Comparison of ENCODE assay signal across 23 cellular contexts in genomic region chr15:63559753-63560152, GRCh38. TPM values are rescaled to one million over a fixed set of nuclear protein-coding genes. Genes with fewer than 3 reads are reported as not detected.
DNase-seq lines count a peak whose midpoint lies in the region; ATAC-seq and TF ChIP-seq lines count a peak whose summit lies in the region.
"Had no signal": no experiment of that assay in that cellular context is flagged by ENCODE, and none has a peak within 500 bp of the region (broad histone marks: within the 10 kb centered on the region; RNA-seq: fewer than 3 reads in every experiment).

No MANE protein-coding gene starts in this region.

- peak overlapping the region; percentile 29 for H3K27ac Mint-ChIP-seq in activated CD8-positive, alpha-beta T cell treated with anti-CD3 and anti-CD28 coated beads for 36 hours
- H3K27ac Mint-ChIP-seq in activated CD8-positive, alpha-beta T cell treated with anti-CD3 and anti-CD28 coated beads, Interleukin-2, amount 10 ng/mL, durations not matched to agents 7 days and 5 days, result no peak overlapping the region

- peaks cover 54% of the 10 kb centered on the region for H3K36me3 Mint-ChIP-seq in activated CD8-positive, alpha-beta T cell treated with anti-CD3 and anti-CD28 coated beads for 36 hours (ENCODE audit: low read depth)
- peaks cover 56% of the 10 kb centered on the region for H3K36me3 Mint-ChIP-seq in activated CD8-positive, alpha-beta T cell treated with anti-CD3 and anti-CD28 coated beads, Interleukin-2, amount 10 ng/mL, durations not matched to agents 7 days and 5 days (ENCODE audit: low read depth)

- peaks cover 47% of the 10 kb centered on the region for H3K4me1 Mint-ChIP-seq in activated CD8-positive, alpha-beta T cell treated with anti-CD3 and anti-CD28 coated beads for 36 hours (ENCODE audit: low read depth)
- peaks cover 7% of the 10 kb centered on the region for H3K4me1 Mint-ChIP-seq in activated CD8-positive, alpha-beta T cell treated with anti-CD3 and anti-CD28 coated beads, Interleukin-2, amount 10 ng/mL, durations not matched to agents 7 days and 5 days (ENCODE audit: low read depth)

- no CpG with 5 or more reads among the region's 5 CpGs for WGBS in mesendoderm (ENCODE audit: extremely low coverage, insufficient coverage, low lambda C conversion rate)

- no peak overlapping the region for H3K23ac ChIP-seq in mesendoderm (ENCODE audit: low read length)

- H2AK5ac ChIP-seq in mesendoderm (ENCODE audit: low read length), result no peak overlapping the region

- no peaks in the 10 kb centered on the region for H3K79me2 ChIP-seq in mesendoderm (ENCODE audit: control insufficient read depth, insufficient read depth, low read length)

- no peak overlapping the region for H2BK120ac ChIP-seq in mesendoderm (ENCODE audit: low read depth, low read length)

- H3K27me3 ChIP-seq in HUES6 (ENCODE audit: control insufficient read depth, insufficient read depth, low read length), result no peaks in the 10 kb centered on the region
- H3K27me3 ChIP-seq in mesendoderm (ENCODE audit: insufficient read depth, low read length, poor library complexity), result no peaks in the 10 kb centered on the region
- no peaks in the 10 kb centered on the region for H3K27me3 ChIP-seq in left ventricle myocardium inferior (ENCODE audit: low read depth)

- H3K79me1 ChIP-seq in mesendoderm (ENCODE audit: low read length), result no peaks in the 10 kb centered on the region

- TF ChIP-seq CTCF in activated CD8-positive, alpha-beta T cell treated with anti-CD3 and anti-CD28 coated beads for 36 hours (IDR thresholded peaks at IDR 0.05), result no peak
- TF ChIP-seq CTCF in GM20000 (IDR thresholded peaks at IDR 0.05; ENCODE audit: extremely low read depth, missing control alignments), result no peak
- TF ChIP-seq CTCF in left ventricle myocardium inferior (IDR thresholded peaks at IDR 0.05; ENCODE audit: borderline replicate concordance), result no peak

- intact Hi-C loops in activated CD8-positive, alpha-beta T cell treated with anti-CD3 and anti-CD28 coated beads for 36 hours (cut with micrococcal nuclease), result no loop called here
- intact Hi-C loops in left ventricle myocardium inferior (cut with micrococcal nuclease), result loop anchor here (10.0 kb wide), 1 partner anchor 55 kb away; the partner anchor contains the start of gene USP3

- H3K36me3 ChIP-seq in HUES6 (ENCODE audit: control insufficient read depth, insufficient read depth, low read length), result peaks cover 11% of the 10 kb centered on the region; the same call in 1 of the 2 replicates
- no peaks in the 10 kb centered on the region for H3K36me3 ChIP-seq in mesendoderm (ENCODE audit: control insufficient read depth, insufficient read depth, low read length)
- H3K36me3 ChIP-seq in left ventricle myocardium inferior, result peaks cover 51% of the 10 kb centered on the region

- no peak overlapping the region for H3K4me3 Mint-ChIP-seq in activated CD8-positive, alpha-beta T cell treated with anti-CD3 and anti-CD28 coated beads for 36 hours
- no peak overlapping the region for H3K4me3 Mint-ChIP-seq in activated CD8-positive, alpha-beta T cell treated with anti-CD3 and anti-CD28 coated beads, Interleukin-2, amount 10 ng/mL, durations not matched to agents 7 days and 5 days
- H3K4me3 Mint-ChIP-seq: B cell; CD4-positive, alpha-beta T cell had no signal

- H3K9me3 ChIP-seq in HUES6 (ENCODE audit: control insufficient read depth, insufficient read depth, low read depth, low read length) (no peaks in the 10 kb centered on the region), left ventricle myocardium inferior (replicated peaks) (no peaks in the 10 kb centered on the region)

- no peak overlapping the region for H3K9ac ChIP-seq in HUES6 (ENCODE audit: low read length)
- no peak overlapping the region for H3K9ac ChIP-seq in mesendoderm (ENCODE audit: low read length)
- H3K9ac ChIP-seq: KMS-11 had no signal

- peaks cover 28% of the 10 kb centered on the region for H3K4me1 ChIP-seq in HUES6 (ENCODE audit: control insufficient read depth, insufficient read depth, low read length)
- no peaks in the 10 kb centered on the region for H3K4me1 ChIP-seq in mesendoderm (ENCODE audit: control insufficient read depth, low read depth, low read length)
- H3K4me1 ChIP-seq in left ventricle myocardium inferior, result peaks cover 9% of the 10 kb centered on the region

- peak overlapping the region; percentile 72 for H3K27ac ChIP-seq in HUES6 (ENCODE audit: low read depth, low read length)
- no peak overlapping the region for H3K27ac ChIP-seq in mesendoderm (ENCODE audit: low read depth, low read length)
- no peak overlapping the region for H3K27ac ChIP-seq in left ventricle myocardium inferior (replicated peaks)
- H3K27ac ChIP-seq: 22Rv1, KMS-11 had no signal

- H2BK15ac ChIP-seq in mesendoderm (replicated peaks; ENCODE audit: low read depth), result no peak overlapping the region

- H3K56ac ChIP-seq in mesendoderm (ENCODE audit: low read length), result no peak overlapping the region

- H2BK5ac ChIP-seq in mesendoderm (ENCODE audit: low read length), result no peak overlapping the region

- no peak for ATAC-seq in activated CD8-positive, alpha-beta T cell treated with anti-CD3 and anti-CD28 coated beads for 36 hours
- ATAC-seq in activated CD8-positive, alpha-beta T cell treated with anti-CD3 and anti-CD28 coated beads, Interleukin-2, amount 10 ng/mL, durations not matched to agents 7 days and 5 days, result no peak
- ATAC-seq in GM19328 (IDR thresholded peaks at IDR 0.05; ENCODE audit: unreplicated experiment), result no peak

- POLR2A ChIA-PET in activated CD8-positive, alpha-beta T cell treated with anti-CD3 and anti-CD28 coated beads for 36 hours (lab: Charles Lee), result interaction anchor here (0.9 to 3.6 kb wide), 5 partner anchors 10 to 56 kb away, joined by 3 to 8 read pairs (median 4); no protein-coding TSS in a partner anchor
- POLR2A ChIA-PET in activated CD8-positive, alpha-beta T cell treated with anti-CD3 and anti-CD28 coated beads, Interleukin-2, amount 10 ng/mL, durations not matched to agents 7 days and 5 days (lab: Charles Lee), result no interaction called here

- CTCF ChIA-PET in activated CD8-positive, alpha-beta T cell treated with anti-CD3 and anti-CD28 coated beads for 36 hours (lab: Charles Lee), result interaction anchor here (1.0 to 1.4 kb wide), 2 partner anchors 9 to 34 kb away, joined by 3 read pairs; no protein-coding TSS in a partner anchor
- CTCF ChIA-PET in activated CD8-positive, alpha-beta T cell treated with anti-CD3 and anti-CD28 coated beads, Interleukin-2, amount 10 ng/mL, durations not matched to agents 7 days and 5 days (lab: Charles Lee), result interaction anchor here (1.0 to 1.6 kb wide), 2 partner anchors 10 to 27 kb away, joined by 4 to 5 read pairs; no protein-coding TSS in a partner anchor

- no peak overlapping the region for H4K8ac ChIP-seq in mesendoderm (ENCODE audit: low read depth, low read length)

- no peak overlapping the region for H3K4me3 ChIP-seq in HUES6 (ENCODE audit: low read depth, low read length)
- H3K4me3 ChIP-seq in mesendoderm (ENCODE audit: low read length), result no peak overlapping the region
- H3K4me3 ChIP-seq in left ventricle myocardium inferior, result no peak overlapping the region

- H3K4ac ChIP-seq in mesendoderm (ENCODE audit: low read depth, low read length), result no peak overlapping the region

- H3K4me2 ChIP-seq in mesendoderm (ENCODE audit: low read length), result no peak overlapping the region
- H3K4me2 ChIP-seq: KMS-11 had no signal

- no peaks in the 10 kb centered on the region for H3K9me3 Mint-ChIP-seq in activated CD8-positive, alpha-beta T cell treated with anti-CD3 and anti-CD28 coated beads for 36 hours
- no peaks in the 10 kb centered on the region for H3K9me3 Mint-ChIP-seq in activated CD8-positive, alpha-beta T cell treated with anti-CD3 and anti-CD28 coated beads, Interleukin-2, amount 10 ng/mL, durations not matched to agents 7 days and 5 days (ENCODE audit: insufficient read depth)
- H3K9me3 Mint-ChIP-seq: CD4-positive, alpha-beta T cell had no signal

- no peak overlapping the region for H3K18ac ChIP-seq in mesendoderm (ENCODE audit: low read length)

- no peak overlapping the region for H4K5ac ChIP-seq in mesendoderm (ENCODE audit: low read length)

- DNase-seq in activated CD8-positive, alpha-beta T cell treated with anti-CD3 and anti-CD28 coated beads for 36 hours, result no peak
- no peak for DNase-seq in activated CD8-positive, alpha-beta T cell treated with anti-CD3 and anti-CD28 coated beads, Interleukin-2, amount 10 ng/mL, durations not matched to agents 7 days and 5 days
- DNase-seq in brain pericyte (ENCODE audit: low read depth, low spot score) (peak; percentile 48), mesendoderm (peak; percentile 56), GM20000 (ENCODE audit: low spot score) (no peak), left ventricle myocardium inferior (no peak)
- DNase-seq: Calu3; CD4-positive, alpha-beta T cell; DMS79; GOT3; NCI-H1436; NCI-H2029; NCI-H2171 treated with DMSO at 0.1 percent for 48 hours; NCI-H446 treated with DMSO at 0.1 percent for 48 hours; NK-92 treated with Interleukin-12 subunit alpha and Interleukin-12 subunit beta, amount 100 ng/mL, for 24 hours; OCI-M1; RPMI8226 had no signal

- no peaks in the 10 kb centered on the region for H3K27me3 Mint-ChIP-seq in activated CD8-positive, alpha-beta T cell treated with anti-CD3 and anti-CD28 coated beads for 36 hours
- no peaks in the 10 kb centered on the region for H3K27me3 Mint-ChIP-seq in activated CD8-positive, alpha-beta T cell treated with anti-CD3 and anti-CD28 coated beads, Interleukin-2, amount 10 ng/mL, durations not matched to agents 7 days and 5 days (ENCODE audit: low read depth)
- H3K27me3 Mint-ChIP-seq: B cell; CD4-positive, alpha-beta T cell had no signal

RNA-seq across cellular contexts. Expression of gene FBXL22, which starts 37.4 kb away (rescaled TPM):
- under 1 TPM; 0.34 to 0.63 TPM for total RNA-seq in activated CD8-positive, alpha-beta T cell treated with anti-CD3 and anti-CD28 coated beads for 36 hours
- total RNA-seq in activated CD8-positive, alpha-beta T cell treated with anti-CD3 and anti-CD28 coated beads, Interleukin-2, amount 10 ng/mL, durations not matched to agents 7 days and 5 days, result 1 to 10 TPM in 1 of 2 experiments, under 1 TPM in 1; 0.66 to 1.4 TPM
- polyA plus RNA-seq in mesendoderm (2013, experiment 1 of 2), result 0.39 TPM
- 0.42 TPM for polyA plus RNA-seq in mesendoderm (2013, experiment 2 of 2)
- 29.5 TPM for total RNA-seq in left ventricle myocardium inferior
- total RNA-seq: M059J had no signal

RNA-seq across cellular contexts. Expression of gene USP3, which starts 55.4 kb away (rescaled TPM):
- total RNA-seq in activated CD8-positive, alpha-beta T cell treated with anti-CD3 and anti-CD28 coated beads for 36 hours, result 10 to 100 TPM; 57.1 to 58.6 TPM
- total RNA-seq in activated CD8-positive, alpha-beta T cell treated with anti-CD3 and anti-CD28 coated beads, Interleukin-2, amount 10 ng/mL, durations not matched to agents 7 days and 5 days, result 10 to 100 TPM; 48.3 to 49.1 TPM
- polyA plus RNA-seq in mesendoderm (2013, experiment 1 of 2), result 10.3 TPM
- polyA plus RNA-seq in mesendoderm (2013, experiment 2 of 2), result 9.1 TPM
- total RNA-seq in left ventricle myocardium inferior, result 17.2 TPM

Comparison
In these comparisons a context has a peak if more than half of its experiments do, and no peak if none do; other contexts are left out.
1. DNase-seq: peak in brain pericyte (single experiment) and mesendoderm (single experiment); none in activated CD8-positive, alpha-beta T cell treated with anti-CD3 and anti-CD28 coated beads for 36 hours (single experiment), activated CD8-positive, alpha-beta T cell treated with anti-CD3 and anti-CD28 coated beads, Interleukin-2, amount 10 ng/mL, durations not matched to agents 7 days and 5 days (single experiment), GM20000 (single experiment) and left ventricle myocardium inferior (single experiment).
2. RNA of gene FBXL22, which starts 37.4 kb away (total RNA-seq): 29.5 TPM in left ventricle myocardium inferior (single experiment); 0.66 to 1.4 TPM in activated CD8-positive, alpha-beta T cell treated with anti-CD3 and anti-CD28 coated beads, Interleukin-2, amount 10 ng/mL, durations not matched to agents 7 days and 5 days and 0.34 to 0.63 TPM in activated CD8-positive, alpha-beta T cell treated with anti-CD3 and anti-CD28 coated beads for 36 hours; every median in the first group is over 10 times any median in the second.